Comparison of ENCODE assay signal across 8 cellular contexts in genomic region chr7:132580717-132581285, GRCh38. TPM values are rescaled to one million over a fixed set of nuclear protein-coding genes. Genes with fewer than 3 reads are reported as not detected.
DNase-seq lines count a peak whose midpoint lies in the region; ATAC-seq and TF ChIP-seq lines count a peak whose summit lies in the region.

No MANE protein-coding gene starts in this region.

- no peak overlapping the region for H3K4me3 ChIP-seq in Jurkat, Clone E6-1 (ENCODE audit: low read length)
- H3K4me3 ChIP-seq in PC-3 (ENCODE audit: low read length) (no peak overlapping the region), foreskin fibroblast (ENCODE audit: low read depth in 1 of 2, low read length in 2 of 2) (no peak overlapping the region), osteoblast (ENCODE audit: insufficient read depth, low read length) (no peak overlapping the region), thoracic aorta (no peak overlapping the region)

- no peak overlapping the region for H2AFZ ChIP-seq in PC-3 (ENCODE audit: low read length)
- H2AFZ ChIP-seq in osteoblast (ENCODE audit: low read length): no peak overlapping the region

- POLR2A ChIA-PET in PC-3 (lab: Charles Lee; ENCODE audit: unreplicated experiment): interaction anchor here (0.6 kb wide), 2 partner anchors 57 to 1840 kb away, joined by 3 to 4 read pairs; no protein-coding TSS in a partner anchor

- ATAC-seq in GM19035 (IDR thresholded peaks at IDR 0.05; ENCODE audit: unreplicated experiment): peak; percentile 70
- ATAC-seq in PC-3: peak; percentile 77
- ATAC-seq in thoracic aorta (ENCODE audit: insufficient number of reproducible peaks, low FRiP score, low read depth): no peak

- no peaks in the 10 kb centered on the region for H3F3A ChIP-seq in PC-3 (ENCODE audit: low read length, unreplicated experiment)

- TF ChIP-seq CTCF in PC-3 (conservative IDR thresholded peaks at IDR 0.05; ENCODE audit: low read depth, low read length): peak; percentile 87
- TF ChIP-seq CTCF in foreskin fibroblast (IDR thresholded peaks at IDR 0.05; ENCODE audit: low read depth, low read length): peak; percentile 64
- TF ChIP-seq CTCF in osteoblast (IDR thresholded peaks at IDR 0.05; ENCODE audit: extremely low read depth, low read depth, low read length): peak; percentile 83
- peak; percentile 72 for TF ChIP-seq CTCF in thoracic aorta (IDR thresholded peaks at IDR 0.05)

- no peaks in the 10 kb centered on the region for H3K9me2 ChIP-seq in PC-3 (replicated peaks; ENCODE audit: low read length)

- H3K9ac ChIP-seq in PC-3 (ENCODE audit: low read length): no peak overlapping the region

- no peaks in the 10 kb centered on the region; the same call in 1 of the 2 replicates for H3K36me3 ChIP-seq in PC-3 (ENCODE audit: low read depth, low read length)
- no peaks in the 10 kb centered on the region for H3K36me3 ChIP-seq in osteoblast (ENCODE audit: insufficient read depth, low read length)
- no peaks in the 10 kb centered on the region for H3K36me3 ChIP-seq in thoracic aorta

- no peaks in the 10 kb centered on the region for H3K79me2 ChIP-seq in PC-3 (ENCODE audit: low read length)
- H3K79me2 ChIP-seq in osteoblast (ENCODE audit: insufficient read depth, low read length): no peaks in the 10 kb centered on the region

- no peak overlapping the region for H3K27ac ChIP-seq in PC-3 (ENCODE audit: low read length)
- H3K27ac ChIP-seq in osteoblast (ENCODE audit: low read depth, low read length): no peak overlapping the region
- H3K27ac ChIP-seq in thoracic aorta: no peak overlapping the region

- H3K9me3 ChIP-seq in PC-3 (ENCODE audit: low read length) (no peaks in the 10 kb centered on the region), osteoblast (ENCODE audit: low read depth, low read length) (no peaks in the 10 kb centered on the region), thoracic aorta (no peaks in the 10 kb centered on the region)

- intact Hi-C loops in PC-3 (cut with micrococcal nuclease): loop anchor here (1.0 kb wide), 4 partner anchors 186 to 892 kb away; no protein-coding TSS in a partner anchor

- H4K20me1 ChIP-seq in PC-3 (ENCODE audit: low read length): no peaks in the 10 kb centered on the region
- no peaks in the 10 kb centered on the region for H4K20me1 ChIP-seq in osteoblast (ENCODE audit: insufficient read depth, low read length)

- H3K4me2 ChIP-seq in PC-3 (ENCODE audit: low read length) (no peak overlapping the region), osteoblast (ENCODE audit: insufficient read depth, low read length) (no peak overlapping the region)

- CTCF ChIA-PET in PC-3 (lab: Charles Lee): interaction anchor here (0.7 to 1.4 kb wide), 8 partner anchors 23 to 892 kb away, joined by 3 to 12 read pairs (median 4); no protein-coding TSS in a partner anchor

- peaks cover 20% of the 10 kb centered on the region for H3K27me3 ChIP-seq in PC-3 (ENCODE audit: low read length)
- H3K27me3 ChIP-seq in osteoblast (ENCODE audit: insufficient read depth, low read length): peaks cover 27% of the 10 kb centered on the region
- no peaks in the 10 kb centered on the region for H3K27me3 ChIP-seq in thoracic aorta (replicated peaks; ENCODE audit: insufficient read depth)

- no TSS peak for BruUV-seq in PC-3 (replicated peaks; lab: Mats Ljungman, UMichigan)

- DNase-seq in AML-193 (lab: John Stamatoyannopoulos, UW) (peak; percentile 27 to 53), PC-3 (peak; percentile 71), foreskin fibroblast (peak; percentile 65 to 87), osteoblast (ENCODE audit: insufficient read length, low spot score, missing footprints) (peak; percentile 90), thoracic aorta (ENCODE audit: low spot score) (no peak)
- DNase-seq in Jurkat, Clone E6-1 (ENCODE audit: low read depth, low spot score): peak; percentile 78
- DNase-seq in activated T-helper 1 cell treated with anti-CD3 and anti-CD28 coated beads, Interleukin-2, amount 50 U/mL, for 16 hours (ENCODE audit: low read depth in 1 of 2, low spot score in 1 of 2): peak; percentile 25 to 37

- H3K4me1 ChIP-seq in PC-3 (ENCODE audit: insufficient read depth, low read length) (peaks cover 4% of the 10 kb centered on the region; the same call in 1 of the 2 replicates), osteoblast (ENCODE audit: insufficient read depth, low read length) (no peaks in the 10 kb centered on the region), thoracic aorta (ENCODE audit: control insufficient read depth in 1 of 2, low read depth in 2 of 2) (peaks cover 0 to 11% of the 10 kb centered on the region in 2 donors)

RNA-seq across cellular contexts. Expression of gene PLXNA4, which starts 4.5 kb away (rescaled TPM):
- polyA plus RNA-seq in Jurkat, Clone E6-1 (2012; ENCODE audit: insufficient read depth, insufficient read length): 0.14 TPM
- total RNA-seq in PC-3 (2014; rRNA removed): 1.2 TPM in 2 replicates
- 4.3 and 6.5 TPM in 2 replicates for total RNA-seq in osteoblast
- 10 to 100 TPM; 12.2 to 27.7 TPM for total RNA-seq in thoracic aorta
